In the genomic region with DNA sequence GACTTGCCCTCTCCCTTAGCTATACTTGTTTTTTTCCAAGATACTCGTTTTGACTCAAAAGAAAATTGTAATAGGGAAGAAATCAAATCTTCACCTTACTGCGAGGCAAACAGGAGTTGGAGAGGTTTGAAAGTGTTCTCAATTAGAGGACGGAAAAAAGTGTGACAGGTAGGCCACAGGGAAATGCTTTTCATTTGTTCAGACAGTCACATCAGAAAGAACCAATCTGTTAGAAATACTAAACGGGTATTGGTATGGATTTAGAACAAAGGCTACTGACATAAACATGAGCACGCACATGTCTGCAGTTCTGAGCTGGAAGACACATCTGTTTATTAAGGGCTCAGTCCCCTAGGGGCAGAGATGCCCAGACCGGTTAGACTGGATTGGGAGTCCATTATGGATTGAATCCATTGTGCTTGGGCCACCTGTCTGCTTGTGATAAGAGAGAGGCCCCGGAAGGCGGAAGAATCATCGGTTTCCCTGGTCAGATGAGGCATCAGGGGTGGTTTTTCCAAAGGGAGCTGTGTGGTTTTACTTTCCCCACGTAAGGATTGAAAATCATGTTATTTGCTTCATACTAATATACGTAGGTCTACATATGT, we compare ENCODE assay signal across 10 cellular contexts.
DNase-seq lines count a peak whose midpoint lies in the region; ATAC-seq and TF ChIP-seq lines count a peak whose summit lies in the region.
"Had no signal": no experiment of that assay in that cellular context is flagged by ENCODE, and none has a peak within 500 bp of the region (broad histone marks: within the 10 kb centered on the region; RNA-seq: fewer than 3 reads in every experiment).

No MANE protein-coding gene starts in this region.

- no peak for ATAC-seq in GM18517 (IDR thresholded peaks at IDR 0.05; ENCODE audit: unreplicated experiment)

- DNase-seq in LNCaP clone FGC (ENCODE audit: low read depth) (peak; percentile 62), NCI-H748 treated with DMSO at 0.1 percent for 48 hours (lab: John Stamatoyannopoulos, UW) (peak; percentile 99), epithelial cell of prostate (ENCODE audit: low read depth, low spot score) (peak; percentile 81), suprapubic skin (ENCODE audit: low spot score in 2 of 2) (no peak), MV-4-11 (lab: John Stamatoyannopoulos, UW) (no peak), MG63 (no peak)
- DNase-seq: activated CD4-positive, alpha-beta T cell treated with anti-CD3 and anti-CD28 coated beads for 4 hours had no signal

- H3K4me3 ChIP-seq in LNCaP clone FGC (ENCODE audit: low read depth, low read length) (no peak overlapping the region), suprapubic skin (no peak overlapping the region), MG63 (no peak overlapping the region)
- H3K4me3 ChIP-seq: HAP-1 had no signal

- H3K4me1 ChIP-seq in suprapubic skin = peaks cover 12% of the 10 kb centered on the region
- H3K4me1 ChIP-seq: parathyroid adenoma had no signal

- no peak for TF ChIP-seq POLR2A in suprapubic skin (IDR thresholded peaks at IDR 0.05)

- 56% methylated on average over 11 of the region's 11 CpGs for WGBS in suprapubic skin

- no peaks in the 10 kb centered on the region for H3K36me3 ChIP-seq in suprapubic skin
- H3K36me3 ChIP-seq in MG63 = no peaks in the 10 kb centered on the region
- H3K36me3 ChIP-seq: HAP-1 had no signal

- H3K9me3 ChIP-seq in suprapubic skin (no peaks in the 10 kb centered on the region), MG63 (no peaks in the 10 kb centered on the region)
- H3K9me3 ChIP-seq: HAP-1 had no signal

- TF ChIP-seq EP300 in suprapubic skin (IDR thresholded peaks at IDR 0.05) = no peak

- H3K27ac ChIP-seq in epithelial cell of prostate (peak overlapping the region; percentile 58), suprapubic skin (peak overlapping the region; percentile 24)
- H3K27ac ChIP-seq: parathyroid adenoma had no signal

- H3K27me3 ChIP-seq in suprapubic skin (no peaks in the 10 kb centered on the region), MG63 (no peaks in the 10 kb centered on the region)

- TF ChIP-seq CTCF in LNCaP clone FGC (IDR thresholded peaks at IDR 0.05; ENCODE audit: control insufficient read depth, extremely low read depth, insufficient read depth) (no peak), suprapubic skin (IDR thresholded peaks at IDR 0.05) (no peak)

Comparison
In these comparisons a context has a peak if more than half of its experiments do, and no peak if none do; other contexts are left out.
1. DNase-seq: peak in LNCaP clone FGC (single experiment), NCI-H748 treated with DMSO at 0.1 percent for 48 hours (single experiment) and epithelial cell of prostate (single experiment); none in suprapubic skin (0 of 2), MV-4-11 (single experiment) and MG63 (single experiment).